1 cellular context compared by ENCODE assay signal in the genomic region with DNA sequence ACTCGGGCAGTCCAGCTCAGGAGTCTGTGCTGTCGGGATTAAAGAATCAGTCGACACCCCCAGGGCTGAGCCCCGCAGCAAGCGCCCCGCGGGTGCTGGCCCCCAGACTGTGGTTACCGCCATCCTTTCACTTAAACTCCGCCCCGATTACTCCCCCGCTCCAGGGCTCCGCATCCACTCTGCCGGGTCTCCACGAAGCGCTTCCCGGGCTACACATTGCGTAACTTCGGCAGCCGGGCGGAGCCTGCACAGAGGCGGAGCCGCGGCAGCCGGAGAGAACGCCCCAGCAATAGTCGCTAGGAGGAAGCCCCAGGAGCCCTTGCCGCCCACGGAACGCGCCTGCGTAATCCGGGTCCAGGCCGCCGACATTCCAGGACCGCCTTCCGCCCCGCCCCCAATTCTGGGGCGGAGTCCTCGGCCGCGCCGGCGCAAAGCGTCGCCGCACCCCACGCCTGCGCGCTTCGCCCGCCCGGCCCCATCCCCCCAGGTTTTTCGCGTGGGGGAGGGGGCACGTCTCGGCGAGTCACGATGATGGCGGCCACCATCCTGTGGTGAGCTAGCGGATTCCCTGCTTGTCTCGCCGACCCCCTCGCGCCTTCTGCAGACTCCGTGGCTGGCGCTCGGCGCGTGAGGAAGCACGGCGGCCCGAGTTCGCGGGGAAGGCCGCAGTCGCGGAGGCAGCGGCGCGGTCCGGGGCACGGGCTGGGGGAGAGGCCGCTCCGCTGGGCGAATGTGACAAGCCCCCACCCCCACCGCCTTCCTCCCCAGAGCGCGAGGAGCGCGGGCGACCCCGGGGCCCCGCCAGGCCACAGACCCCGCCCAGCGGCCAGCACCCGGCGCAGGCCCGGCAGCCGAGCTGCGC.
TF ChIP-seq lines count a peak whose summit lies in the region.

A gene (plus strand): TSS at position 521 of the 862 bp plus-strand sequence. CDS start 351 bp downstream, outside the sequence.

TF ChIP-seq in K562, 482 proteins besides CTCF, POLR2A, EP300 and RAD21 (continued from another document):
- TF ChIP-seq, protein P1, sequence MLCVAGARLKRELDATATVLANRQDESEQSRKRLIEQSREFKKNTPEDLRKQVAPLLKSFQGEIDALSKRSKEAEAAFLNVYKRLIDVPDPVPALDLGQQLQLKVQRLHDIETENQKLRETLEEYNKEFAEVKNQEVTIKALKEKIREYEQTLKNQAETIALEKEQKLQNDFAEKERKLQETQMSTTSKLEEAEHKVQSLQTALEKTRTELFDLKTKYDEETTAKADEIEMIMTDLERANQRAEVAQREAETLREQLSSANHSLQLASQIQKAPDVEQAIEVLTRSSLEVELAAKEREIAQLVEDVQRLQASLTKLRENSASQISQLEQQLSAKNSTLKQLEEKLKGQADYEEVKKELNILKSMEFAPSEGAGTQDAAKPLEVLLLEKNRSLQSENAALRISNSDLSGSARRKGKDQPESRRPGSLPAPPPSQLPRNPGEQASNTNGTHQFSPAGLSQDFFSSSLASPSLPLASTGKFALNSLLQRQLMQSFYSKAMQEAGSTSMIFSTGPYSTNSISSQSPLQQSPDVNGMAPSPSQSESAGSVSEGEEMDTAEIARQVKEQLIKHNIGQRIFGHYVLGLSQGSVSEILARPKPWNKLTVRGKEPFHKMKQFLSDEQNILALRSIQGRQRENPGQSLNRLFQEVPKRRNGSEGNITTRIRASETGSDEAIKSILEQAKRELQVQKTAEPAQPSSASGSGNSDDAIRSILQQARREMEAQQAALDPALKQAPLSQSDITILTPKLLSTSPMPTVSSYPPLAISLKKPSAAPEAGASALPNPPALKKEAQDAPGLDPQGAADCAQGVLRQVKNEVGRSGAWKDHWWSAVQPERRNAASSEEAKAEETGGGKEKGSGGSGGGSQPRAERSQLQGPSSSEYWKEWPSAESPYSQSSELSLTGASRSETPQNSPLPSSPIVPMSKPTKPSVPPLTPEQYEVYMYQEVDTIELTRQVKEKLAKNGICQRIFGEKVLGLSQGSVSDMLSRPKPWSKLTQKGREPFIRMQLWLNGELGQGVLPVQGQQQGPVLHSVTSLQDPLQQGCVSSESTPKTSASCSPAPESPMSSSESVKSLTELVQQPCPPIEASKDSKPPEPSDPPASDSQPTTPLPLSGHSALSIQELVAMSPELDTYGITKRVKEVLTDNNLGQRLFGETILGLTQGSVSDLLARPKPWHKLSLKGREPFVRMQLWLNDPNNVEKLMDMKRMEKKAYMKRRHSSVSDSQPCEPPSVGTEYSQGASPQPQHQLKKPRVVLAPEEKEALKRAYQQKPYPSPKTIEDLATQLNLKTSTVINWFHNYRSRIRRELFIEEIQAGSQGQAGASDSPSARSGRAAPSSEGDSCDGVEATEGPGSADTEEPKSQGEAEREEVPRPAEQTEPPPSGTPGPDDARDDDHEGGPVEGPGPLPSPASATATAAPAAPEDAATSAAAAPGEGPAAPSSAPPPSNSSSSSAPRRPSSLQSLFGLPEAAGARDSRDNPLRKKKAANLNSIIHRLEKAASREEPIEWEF (CRISPR knock-in tag; IDR thresholded peaks at IDR 0.05): no peak
- TF ChIP-seq SP2 (IDR thresholded peaks at IDR 0.05; ENCODE audit: extremely low read depth, low read depth, low read length, poor library complexity, severe bottlenecking) (no peak), ZFP1 (CRISPR knock-in tag; IDR thresholded peaks at IDR 0.05) (no peak), IRF2 (CRISPR knock-in tag; IDR thresholded peaks at IDR 0.05) (no peak), ZNF184 (CRISPR knock-in tag; IDR thresholded peaks at IDR 0.05) (no peak), EGR1 (conservative IDR thresholded peaks at IDR 0.05) (peak; percentile 96), ZNF384 (IDR thresholded peaks at IDR 0.05; ENCODE audit: low read depth, low read length) (no peak)
- TF ChIP-seq, protein P2, sequence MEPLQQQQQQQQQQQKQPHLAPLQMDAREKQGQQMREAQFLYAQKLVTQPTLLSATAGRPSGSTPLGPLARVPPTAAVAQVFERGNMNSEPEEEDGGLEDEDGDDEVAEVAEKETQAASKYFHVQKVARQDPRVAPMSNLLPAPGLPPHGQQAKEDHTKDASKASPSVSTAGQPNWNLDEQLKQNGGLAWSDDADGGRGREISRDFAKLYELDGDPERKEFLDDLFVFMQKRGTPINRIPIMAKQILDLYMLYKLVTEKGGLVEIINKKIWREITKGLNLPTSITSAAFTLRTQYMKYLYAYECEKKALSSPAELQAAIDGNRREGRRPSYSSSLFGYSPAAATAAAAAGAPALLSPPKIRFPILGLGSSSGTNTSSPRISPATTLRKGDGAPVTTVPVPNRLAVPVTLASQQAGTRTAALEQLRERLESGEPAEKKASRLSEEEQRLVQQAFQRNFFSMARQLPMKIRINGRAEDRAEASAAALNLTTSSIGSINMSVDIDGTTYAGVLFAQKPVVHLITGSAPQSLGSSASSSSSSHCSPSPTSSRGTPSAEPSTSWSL (CRISPR knock-in tag; IDR thresholded peaks at IDR 0.05; ENCODE audit: borderline replicate concordance): no peak
- TF ChIP-seq, protein P3, sequence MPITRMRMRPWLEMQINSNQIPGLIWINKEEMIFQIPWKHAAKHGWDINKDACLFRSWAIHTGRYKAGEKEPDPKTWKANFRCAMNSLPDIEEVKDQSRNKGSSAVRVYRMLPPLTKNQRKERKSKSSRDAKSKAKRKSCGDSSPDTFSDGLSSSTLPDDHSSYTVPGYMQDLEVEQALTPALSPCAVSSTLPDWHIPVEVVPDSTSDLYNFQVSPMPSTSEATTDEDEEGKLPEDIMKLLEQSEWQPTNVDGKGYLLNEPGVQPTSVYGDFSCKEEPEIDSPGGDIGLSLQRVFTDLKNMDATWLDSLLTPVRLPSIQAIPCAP (CRISPR knock-in tag; IDR thresholded peaks at IDR 0.05; ENCODE audit: borderline replicate concordance): no peak
- TF ChIP-seq, protein P4, sequence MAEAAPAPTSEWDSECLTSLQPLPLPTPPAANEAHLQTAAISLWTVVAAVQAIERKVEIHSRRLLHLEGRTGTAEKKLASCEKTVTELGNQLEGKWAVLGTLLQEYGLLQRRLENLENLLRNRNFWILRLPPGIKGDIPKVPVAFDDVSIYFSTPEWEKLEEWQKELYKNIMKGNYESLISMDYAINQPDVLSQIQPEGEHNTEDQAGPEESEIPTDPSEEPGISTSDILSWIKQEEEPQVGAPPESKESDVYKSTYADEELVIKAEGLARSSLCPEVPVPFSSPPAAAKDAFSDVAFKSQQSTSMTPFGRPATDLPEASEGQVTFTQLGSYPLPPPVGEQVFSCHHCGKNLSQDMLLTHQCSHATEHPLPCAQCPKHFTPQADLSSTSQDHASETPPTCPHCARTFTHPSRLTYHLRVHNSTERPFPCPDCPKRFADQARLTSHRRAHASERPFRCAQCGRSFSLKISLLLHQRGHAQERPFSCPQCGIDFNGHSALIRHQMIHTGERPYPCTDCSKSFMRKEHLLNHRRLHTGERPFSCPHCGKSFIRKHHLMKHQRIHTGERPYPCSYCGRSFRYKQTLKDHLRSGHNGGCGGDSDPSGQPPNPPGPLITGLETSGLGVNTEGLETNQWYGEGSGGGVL (CRISPR knock-in tag; IDR thresholded peaks at IDR 0.05): no peak
